ENCODE assay signal across 20 cellular contexts in the genomic region with DNA sequence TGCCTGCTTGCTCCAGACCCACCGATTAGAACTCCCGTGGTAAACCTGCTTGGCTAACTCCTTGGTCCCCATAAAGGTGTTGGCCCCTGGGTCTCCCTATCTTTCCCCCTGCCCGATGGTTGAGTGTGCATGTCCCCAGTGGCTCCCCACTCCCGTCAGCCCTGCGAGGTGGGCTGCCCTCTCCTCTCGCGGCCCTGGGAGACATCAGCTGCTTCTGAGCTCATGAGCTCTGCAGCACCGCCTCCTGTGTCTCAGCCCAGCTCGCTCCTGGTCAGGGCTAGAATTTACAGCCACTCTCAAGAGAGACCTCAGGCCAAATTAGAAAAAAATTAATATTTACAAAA. TPM values are rescaled to one million over a fixed set of nuclear protein-coding genes. Genes with fewer than 3 reads are reported as not detected.
"Had no signal": no experiment of that assay in that cellular context is flagged by ENCODE, and none has a peak within 500 bp of the region (broad histone marks: within the 10 kb centered on the region; RNA-seq: fewer than 3 reads in every experiment).

No MANE protein-coding gene starts in this region.

- H3K4me3 ChIP-seq: colonic mucosa, gastroesophageal sphincter, ovary, skin epidermis, tibial nerve had no signal

- H3K36me3 Mint-ChIP-seq: activated CD4-positive, alpha-beta memory T cell treated with anti-CD3 and anti-CD28 coated beads for 36 hours had no signal

- H3K4me3 Mint-ChIP-seq: activated CD4-positive, alpha-beta memory T cell treated with anti-CD3 and anti-CD28 coated beads for 36 hours; activated CD4-positive, alpha-beta T cell treated with anti-CD3 and anti-CD28 coated beads for 36 hours; activated T-cell treated with anti-CD3 and anti-CD28 coated beads, Interleukin-2, amount 50 U/mL, for 24 hours; T-helper 17 cell had no signal

- H3K27me3 ChIP-seq: colonic mucosa, ovary had no signal

- DNase-seq: activated CD4-positive, alpha-beta memory T cell treated with anti-CD3 and anti-CD28 coated beads for 36 hours; activated CD4-positive, alpha-beta T cell treated with anti-CD3 and anti-CD28 coated beads for 36 hours; activated naive CD4-positive, alpha-beta T cell treated with anti-CD3 and anti-CD28 coated beads, Interleukin-2, amount 50 U/mL, for 16 hours; activated T-cell treated with anti-CD3 and anti-CD28 coated beads, Interleukin-2, amount 50 U/mL, for 24 hours; central memory CD4-positive, alpha-beta T cell; colonic mucosa; effector CD4-positive, alpha-beta T cell; nephron progenitor cell; stimulated activated CD4-positive, alpha-beta T cell treated with anti-CD3 and anti-CD28 coated beads, Interleukin-4, amount 100 ng/mL, for 24 hours; stimulated activated naive CD4-positive, alpha-beta T cell treated with Interleukin-2 at 50 U/mL for 16 hours; substantia nigra; T-helper 17 cell had no signal

- H3K9me3 Mint-ChIP-seq: activated CD4-positive, alpha-beta memory T cell treated with anti-CD3 and anti-CD28 coated beads for 36 hours; activated T-cell treated with anti-CD3 and anti-CD28 coated beads, Interleukin-2, amount 50 U/mL, for 24 hours; nephron progenitor cell had no signal

- H3K27ac ChIP-seq: colonic mucosa, gastroesophageal sphincter, ovary, tibial nerve had no signal

- H3K27me3 Mint-ChIP-seq: activated CD4-positive, alpha-beta memory T cell treated with anti-CD3 and anti-CD28 coated beads for 36 hours; activated T-cell treated with anti-CD3 and anti-CD28 coated beads, Interleukin-2, amount 50 U/mL, for 24 hours had no signal

- H3K36me3 ChIP-seq: colonic mucosa, gastroesophageal sphincter, ovary, tibial nerve had no signal

- H3K27ac Mint-ChIP-seq: activated CD4-positive, alpha-beta memory T cell treated with anti-CD3 and anti-CD28 coated beads for 36 hours; activated CD4-positive, alpha-beta T cell treated with anti-CD3 and anti-CD28 coated beads for 36 hours; activated T-cell treated with anti-CD3 and anti-CD28 coated beads, Interleukin-2, amount 50 U/mL, for 24 hours; nephron progenitor cell; T-helper 17 cell had no signal

- H3K4me1 Mint-ChIP-seq: activated CD4-positive, alpha-beta T cell treated with anti-CD3 and anti-CD28 coated beads for 36 hours had no signal

- ATAC-seq: activated CD4-positive, alpha-beta T cell treated with anti-CD3 and anti-CD28 coated beads for 36 hours; gastroesophageal sphincter; T-helper 17 cell had no signal

- H3K4me1 ChIP-seq: colonic mucosa, gastroesophageal sphincter, tibial nerve had no signal

- H3K9me3 ChIP-seq: colonic mucosa, gastroesophageal sphincter, ovary, tibial nerve had no signal

RNA-seq across cellular contexts. Expression of a gene that starts 45.1 kb away (rescaled TPM):
- total RNA-seq: activated CD4-positive, alpha-beta memory T cell treated with anti-CD3 and anti-CD28 coated beads for 36 hours; activated CD4-positive, alpha-beta T cell treated with anti-CD3 and anti-CD28 coated beads for 36 hours; endothelial cell of umbilical vein; gastroesophageal sphincter; mesenteric fat pad; renal cortical epithelial cell; tibial nerve had no signal
- polyA plus RNA-seq: adipose tissue, endothelial cell of umbilical vein had no signal
